ENCODE assay signal across 8 cellular contexts in genomic region chr4:77819409-77819835, GRCh38. TPM values are rescaled to one million over a fixed set of nuclear protein-coding genes. Genes with fewer than 3 reads are reported as not detected.
DNase-seq lines count a peak whose midpoint lies in the region; ATAC-seq and TF ChIP-seq lines count a peak whose summit lies in the region.

No MANE protein-coding gene starts in this region.

- H3K27ac ChIP-seq in esophagus muscularis mucosa (replicated peaks in 1 of 4): peak overlapping the region; percentile 98 to 100 (median 100)

- peak overlapping the region; percentile 89 to 96 (median 96) for H3K4me3 ChIP-seq in esophagus muscularis mucosa

- no peaks in the 10 kb centered on the region for H3K36me3 Mint-ChIP-seq in nephron (ENCODE audit: low read depth)

- intact Hi-C loops in esophagus muscularis mucosa (cut with DNase I): no loop called here

- peak; percentile 32 for ATAC-seq in HG02852 (IDR thresholded peaks at IDR 0.05; ENCODE audit: unreplicated experiment)

- TF ChIP-seq POLR2A in esophagus muscularis mucosa (IDR thresholded peaks at IDR 0.05; ENCODE audit: low read depth): no peak

- H3K9me3 Mint-ChIP-seq in nephron: no peaks in the 10 kb centered on the region

- H3K27me3 Mint-ChIP-seq in nephron (ENCODE audit: low read depth): no peaks in the 10 kb centered on the region

- no peaks in the 10 kb centered on the region for H3K36me3 ChIP-seq in esophagus muscularis mucosa

- TF ChIP-seq EP300 in esophagus muscularis mucosa (IDR thresholded peaks at IDR 0.05): no peak

- no peaks in the 10 kb centered on the region for H3K27me3 ChIP-seq in esophagus muscularis mucosa

- H3K9me3 ChIP-seq in esophagus muscularis mucosa: no peaks in the 10 kb centered on the region

- peak overlapping the region; percentile 97 to 99 (median 99) for H3K4me3 Mint-ChIP-seq in nephron

- peaks cover 34 to 48% (median 45%) of the 10 kb centered on the region in 4 donors for H3K4me1 ChIP-seq in esophagus muscularis mucosa

- peak overlapping the region; percentile 99 for H3K27ac Mint-ChIP-seq in nephron

- DNase-seq in NCI-H2107 (lab: John Stamatoyannopoulos, UW) (peak; percentile 17), NCI-H2107 treated with DMSO at 0.1 percent for 48 hours (lab: John Stamatoyannopoulos, UW; ENCODE audit: unreplicated experiment) (no peak), T-helper 9 cell (peak; percentile 81), esophagus muscularis mucosa (ENCODE audit: extremely low spot score) (no peak), retina (no peak), HuH-7.5 (ENCODE audit: low spot score) (no peak)

- TF ChIP-seq CTCF in esophagus muscularis mucosa (IDR thresholded peaks at IDR 0.05) (no peak), nephron (IDR thresholded peaks at IDR 0.05; ENCODE audit: unreplicated experiment in 3 of 3) (no peak)

- peaks cover 40% of the 10 kb centered on the region for H3K4me1 Mint-ChIP-seq in nephron

- WGBS in esophagus muscularis mucosa: no CpG with 5 or more reads among the region's 66 CpGs

RNA-seq across cellular contexts. Expression of gene CNOT6L, which starts 0.3 kb away (rescaled TPM):
- total RNA-seq in esophagus muscularis mucosa: 10 to 100 TPM; 17.4 to 25.3 (median 21.7) TPM

RNA-seq across cellular contexts. Expression of gene MRPL1, which starts 43.2 kb away (rescaled TPM):
- total RNA-seq in esophagus muscularis mucosa: 10 to 100 TPM; 16.6 to 28.2 (median 19.5) TPM

Comparison
In these comparisons a context has a peak if more than half of its experiments do, and no peak if none do; other contexts are left out.
1. DNase-seq: peak in NCI-H2107 (single experiment) and T-helper 9 cell (single experiment); none in NCI-H2107 treated with DMSO at 0.1 percent for 48 hours (single experiment), esophagus muscularis mucosa (single experiment), retina (single experiment) and HuH-7.5 (single experiment).